Comparison of ENCODE assay signal across 20 cellular contexts in the genomic region with DNA sequence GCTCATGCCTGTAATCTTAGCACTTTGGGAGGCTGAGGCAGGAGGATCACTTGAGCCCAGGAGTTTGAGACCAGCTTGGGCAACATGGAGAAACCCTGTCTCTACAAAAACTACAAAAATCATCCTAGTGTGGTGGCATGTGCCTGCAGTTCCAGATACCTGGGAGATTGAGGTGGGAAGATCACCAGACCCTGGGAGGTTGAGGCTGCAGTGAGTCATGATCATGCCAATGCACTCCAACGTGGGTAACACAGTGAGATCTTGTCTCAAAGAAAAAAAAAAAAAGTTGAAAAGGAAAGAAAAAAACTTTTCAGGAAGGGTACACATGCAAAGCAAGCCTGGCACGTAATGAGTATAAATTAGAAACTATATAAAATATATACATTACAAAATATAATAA.
"Had no signal": no experiment of that assay in that cellular context is flagged by ENCODE, and none has a peak within 500 bp of the region (broad histone marks: within the 10 kb centered on the region; RNA-seq: fewer than 3 reads in every experiment).

No MANE protein-coding gene starts in this region.

- H3K27ac Mint-ChIP-seq: dendritic cell treated with granulocyte-macrophage colony-stimulating factor and Interleukin-4, amounts not matched to agents 40 ng/mL and 50 ng/mL, for 4 days; mesothelial cell of epicardium; naive B cell had no signal

- H3K4me1 ChIP-seq: colonic mucosa, lower lobe of right lung had no signal

- H3K4me3 Mint-ChIP-seq: dendritic cell treated with granulocyte-macrophage colony-stimulating factor and Interleukin-4, amounts not matched to agents 40 ng/mL and 50 ng/mL, for 4 days; mesothelial cell of epicardium; naive B cell had no signal

- DNase-seq: colonic mucosa; cortex of kidney; effector CD8-positive, alpha-beta T cell; foreskin keratinocyte; glutamatergic neuron; heart right ventricle; hippocampal formation; left colon; left ventricle myocardium inferior; lower lobe of right lung; mesenchymal stem cell; mucosa of descending colon; naive B cell had no signal

- H3K4me1 Mint-ChIP-seq: naive B cell had no signal

- H3K27me3 Mint-ChIP-seq: dendritic cell treated with granulocyte-macrophage colony-stimulating factor and Interleukin-4, amounts not matched to agents 40 ng/mL and 50 ng/mL, for 4 days; naive B cell had no signal

- H3K9me3 Mint-ChIP-seq: dendritic cell treated with granulocyte-macrophage colony-stimulating factor and Interleukin-4, amounts not matched to agents 40 ng/mL and 50 ng/mL, for 4 days had no signal

- FAIRE-seq: endothelial cell of umbilical vein, islet of Langerhans, keratinocyte had no signal

- H3K27me3 ChIP-seq: colonic mucosa, esophagus muscularis mucosa, foreskin keratinocyte, gastroesophageal sphincter, heart right ventricle had no signal

- H3K4me3 ChIP-seq: colonic mucosa, esophagus muscularis mucosa, gastroesophageal sphincter, heart right ventricle, left ventricle myocardium inferior, lower lobe of right lung, mucosa of descending colon had no signal

- H3K9me3 ChIP-seq: colonic mucosa, esophagus muscularis mucosa, gastroesophageal sphincter, heart right ventricle, left ventricle myocardium inferior, lower lobe of right lung, mucosa of descending colon had no signal

- H3K27ac ChIP-seq: colonic mucosa, esophagus muscularis mucosa, foreskin keratinocyte, heart right ventricle, left ventricle myocardium inferior, lower lobe of right lung had no signal

- H3K36me3 ChIP-seq: colonic mucosa, gastroesophageal sphincter had no signal
